23 cellular contexts compared by ENCODE assay signal in the genomic region with DNA sequence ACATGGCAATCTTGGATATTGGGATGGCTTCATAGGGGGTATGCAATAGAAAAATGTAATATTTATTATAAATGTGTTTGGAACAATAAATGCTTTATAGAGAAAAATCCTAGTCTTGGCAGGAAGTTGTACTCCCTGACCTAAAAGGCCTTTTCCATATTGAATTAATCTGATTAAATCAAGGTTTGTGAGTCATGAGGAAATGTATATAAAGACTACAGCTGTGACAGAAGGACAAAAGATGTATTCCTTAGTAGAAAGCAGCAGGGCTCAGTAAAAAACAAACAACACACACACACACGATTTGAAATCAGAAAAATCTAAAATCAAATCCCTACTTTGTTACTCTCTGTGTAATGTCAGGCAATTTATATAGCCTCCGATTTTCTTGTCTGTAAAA.
"Had no signal": no experiment of that assay in that cellular context is flagged by ENCODE, and none has a peak within 500 bp of the region (broad histone marks: within the 10 kb centered on the region; RNA-seq: fewer than 3 reads in every experiment).

No MANE protein-coding gene starts in this region.

- H3K9me3 Mint-ChIP-seq: endodermal cell, nephron progenitor cell had no signal

- H3K79me2 ChIP-seq: hepatocyte had no signal

- H3K36me3 Mint-ChIP-seq: naive B cell; stimulated activated effector memory CD8-positive, alpha-beta T cell treated with anti-CD3 and anti-CD28 coated beads, Interleukin-12 subunit alpha, Interleukin-12 subunit beta, amount 100 ng/mL, for 72 hours had no signal

- H3K4me2 ChIP-seq: hepatocyte had no signal

- H2AFZ ChIP-seq: hepatocyte had no signal

- H3K4me3 Mint-ChIP-seq: endodermal cell; naive B cell; nephron progenitor cell; stimulated activated effector memory CD8-positive, alpha-beta T cell treated with anti-CD3 and anti-CD28 coated beads, Interleukin-12 subunit alpha, Interleukin-12 subunit beta, amount 100 ng/mL, for 72 hours had no signal

- H3K4me3 ChIP-seq: colonic mucosa, hepatocyte, left ventricle myocardium inferior, lower lobe of right lung, psoas muscle, right lobe of liver, suprapubic skin, thyroid gland, upper lobe of right lung, vagina had no signal

- H3K9me3 ChIP-seq: colonic mucosa, left ventricle myocardium inferior, lower lobe of right lung, psoas muscle, right lobe of liver, suprapubic skin, thyroid gland, upper lobe of right lung, vagina had no signal

- H3K4me1 Mint-ChIP-seq: naive B cell; nephron progenitor cell; stimulated activated effector memory CD8-positive, alpha-beta T cell treated with anti-CD3 and anti-CD28 coated beads, Interleukin-12 subunit alpha, Interleukin-12 subunit beta, amount 100 ng/mL, for 72 hours had no signal

- H3K27me3 ChIP-seq: colonic mucosa, hepatocyte, right lobe of liver, suprapubic skin, thyroid gland, vagina had no signal

- H3K4me1 ChIP-seq: colonic mucosa, left ventricle myocardium inferior, lower lobe of right lung, psoas muscle, right lobe of liver, thyroid gland, upper lobe of right lung had no signal

- H3K27ac Mint-ChIP-seq: nephron progenitor cell; stimulated activated effector memory CD8-positive, alpha-beta T cell treated with anti-CD3 and anti-CD28 coated beads, Interleukin-12 subunit alpha, Interleukin-12 subunit beta, amount 100 ng/mL, for 72 hours had no signal

- ATAC-seq: left cardiac atrium; lower lobe of right lung; psoas muscle; right lobe of liver; stimulated activated effector memory CD8-positive, alpha-beta T cell treated with anti-CD3 and anti-CD28 coated beads, Interleukin-12 subunit alpha, Interleukin-12 subunit beta, amount 100 ng/mL, for 72 hours; stimulated activated naive CD8-positive, alpha-beta T cell treated with anti-CD3 and anti-CD28 coated beads, Interleukin-15, Interleukin-2, amounts not matched to agents 100 U/mL and 50 U/mL, for 24 hours; upper lobe of right lung had no signal

- H3K36me3 ChIP-seq: colonic mucosa, left ventricle myocardium inferior, lower lobe of right lung, right lobe of liver, suprapubic skin, thyroid gland, upper lobe of right lung, vagina had no signal

- H3K27ac ChIP-seq: colonic mucosa, hepatocyte, left ventricle myocardium inferior, lower lobe of right lung, psoas muscle, right lobe of liver, suprapubic skin, thyroid gland, upper lobe of right lung, vagina had no signal

- DNase-seq: colonic mucosa; effector CD4-positive, alpha-beta T cell; endodermal cell; head of caudate nucleus; kidney; left cardiac atrium; left ventricle myocardium inferior; lower lobe of right lung; mesenchymal stem cell; naive B cell; nephron progenitor cell; psoas muscle; retina; right lobe of liver; stimulated activated CD4-positive, alpha-beta T cell treated with anti-CD3 and anti-CD28 coated beads, Interleukin-4, amount 100 ng/mL, for 1 hour; stimulated activated CD8-positive, alpha-beta memory T cell treated with anti-CD3 and anti-CD28 coated beads, Interleukin-4, amount 100 ng/mL, for 48 hours; stimulated activated naive CD8-positive, alpha-beta T cell treated with anti-CD3 and anti-CD28 coated beads, Interleukin-15, Interleukin-2, amounts not matched to agents 100 U/mL and 50 U/mL, for 24 hours; thyroid gland; upper lobe of right lung had no signal
